ENCODE assay signal across 8 cellular contexts in genomic region chr12:95790912-95791849, GRCh38. TPM values are rescaled to one million over a fixed set of nuclear protein-coding genes. Genes with fewer than 3 reads are reported as not detected.
DNase-seq lines count a peak whose midpoint lies in the region; ATAC-seq, FAIRE-seq and TF ChIP-seq lines count a peak whose summit lies in the region.

No MANE protein-coding gene starts in this region.

- peaks cover 86% of the 10 kb centered on the region for H3K27me3 ChIP-seq in DOHH2 (ENCODE audit: control insufficient read depth, low read length)
- no peaks in the 10 kb centered on the region for H3K27me3 ChIP-seq in MG63
- H3K27me3 ChIP-seq in left ventricle myocardium inferior (ENCODE audit: low read depth): no peaks in the 10 kb centered on the region

- no peak overlapping the region for H3K4me3 ChIP-seq in DOHH2 (ENCODE audit: low read length)
- peak overlapping the region; percentile 66 for H3K4me3 ChIP-seq in MG63
- H3K4me3 ChIP-seq in left ventricle myocardium inferior: peak overlapping the region; percentile 93

- H3K4me1 ChIP-seq in DOHH2 (ENCODE audit: control insufficient read depth, low read length): no peaks in the 10 kb centered on the region
- peaks cover 55% of the 10 kb centered on the region for H3K4me1 ChIP-seq in left ventricle myocardium inferior

- H3K9me3 Mint-ChIP-seq in activated naive CD4-positive, alpha-beta T cell treated with anti-CD3 and anti-CD28 coated beads, Interleukin-2, amount 50 U/mL, for 72 hours: no peaks in the 10 kb centered on the region

- H3K27ac ChIP-seq in DOHH2 (ENCODE audit: low read depth, low read length) (no peak overlapping the region), left ventricle myocardium inferior (replicated peaks) (peak overlapping the region; percentile 95)

- no peaks in the 10 kb centered on the region for H3K9me3 ChIP-seq in DOHH2 (ENCODE audit: control insufficient read depth, insufficient read depth, low read length)
- no peaks in the 10 kb centered on the region for H3K9me3 ChIP-seq in MG63
- no peaks in the 10 kb centered on the region for H3K9me3 ChIP-seq in left ventricle myocardium inferior (replicated peaks)

- H3K79me2 ChIP-seq in DOHH2 (ENCODE audit: control insufficient read depth, low read length): no peaks in the 10 kb centered on the region

- DNase-seq in MG63 (peak; percentile 35), left ventricle myocardium inferior (no peak), renal cortical epithelial cell (ENCODE audit: low read depth) (peak; percentile 71), NCI-H2081 (lab: John Stamatoyannopoulos, UW) (no peak), SKM-1 treated with dmso at 0.1 percent for 144 hours (lab: John Stamatoyannopoulos, UW; ENCODE audit: unreplicated experiment) (no peak), H54 (ENCODE audit: insufficient read length, low spot score) (no peak)
- peak in 1 of 2 donors; percentile 8 for DNase-seq in activated naive CD4-positive, alpha-beta T cell treated with anti-CD3 and anti-CD28 coated beads, Interleukin-2, amount 50 U/mL, for 72 hours (ENCODE audit: low spot score in 2 of 2)

- TF ChIP-seq CTCF in DOHH2 (IDR thresholded peaks at IDR 0.05; ENCODE audit: low read depth, low read length, poor library complexity, severe bottlenecking) (no peak), left ventricle myocardium inferior (IDR thresholded peaks at IDR 0.05; ENCODE audit: borderline replicate concordance) (no peak)

- H3K36me3 Mint-ChIP-seq in activated naive CD4-positive, alpha-beta T cell treated with anti-CD3 and anti-CD28 coated beads, Interleukin-2, amount 50 U/mL, for 72 hours: peaks cover 0 to 6% of the 10 kb centered on the region in 2 donors

- FAIRE-seq in H54 (lab: Jason Lieb, UNC): no peak

- H3K36me3 ChIP-seq in DOHH2 (ENCODE audit: control insufficient read depth, low read length): no peaks in the 10 kb centered on the region
- H3K36me3 ChIP-seq in MG63: peaks cover 14% of the 10 kb centered on the region
- H3K36me3 ChIP-seq in left ventricle myocardium inferior: peaks cover 9% of the 10 kb centered on the region

- peak overlapping the region; percentile 43; the same call in 1 of the 2 replicates for H3K4me2 ChIP-seq in DOHH2 (ENCODE audit: low read length)

- H3K9me2 ChIP-seq in DOHH2 (replicated peaks; ENCODE audit: control insufficient read depth, low read length): no peaks in the 10 kb centered on the region

- no peaks in the 10 kb centered on the region for H4K20me1 ChIP-seq in DOHH2 (ENCODE audit: control insufficient read depth, insufficient read depth, low read depth, low read length)

- TF ChIP-seq POLR2A in H54 (IDR thresholded peaks at IDR 0.05; ENCODE audit: low read depth, low read length): no peak

- H3K27ac Mint-ChIP-seq in activated naive CD4-positive, alpha-beta T cell treated with anti-CD3 and anti-CD28 coated beads, Interleukin-2, amount 50 U/mL, for 72 hours: no peak overlapping the region

- intact Hi-C loops in left ventricle myocardium inferior (cut with micrococcal nuclease): no loop called here

- peak; percentile 27 to 59 for ATAC-seq in activated naive CD4-positive, alpha-beta T cell treated with anti-CD3 and anti-CD28 coated beads, Interleukin-2, amount 50 U/mL, for 72 hours

- H3F3A ChIP-seq in DOHH2 (ENCODE audit: control insufficient read depth, insufficient read depth): no peaks in the 10 kb centered on the region

RNA-seq across cellular contexts. Expression of gene NTN4, which starts 0.6 kb away (rescaled TPM):
- total RNA-seq in MG63 (2014; rRNA removed; shearing (Covaris generic); ENCODE audit: low replicate concordance): 39.1 and 43.1 TPM in 2 replicates
- not detected for total RNA-seq in activated naive CD4-positive, alpha-beta T cell treated with anti-CD3 and anti-CD28 coated beads, Interleukin-2, amount 50 U/mL, for 72 hours
- 76.8 TPM for total RNA-seq in left ventricle myocardium inferior
- total RNA-seq in renal cortical epithelial cell: 115 and 253 TPM in 2 replicates

Comparison
In these comparisons a context has a peak if more than half of its experiments do, and no peak if none do; other contexts are left out.
1. DNase-seq: peak in MG63 (single experiment) and renal cortical epithelial cell (single experiment); none in left ventricle myocardium inferior (single experiment), NCI-H2081 (0 of 2), SKM-1 treated with dmso at 0.1 percent for 144 hours (single experiment) and H54 (single experiment).
2. RNA of gene NTN4, which starts 0.6 kb away (total RNA-seq): 115 to 253 TPM in renal cortical epithelial cell, 76.8 TPM in left ventricle myocardium inferior (single experiment) and 39.1 to 43.1 TPM in MG63; not detected in activated naive CD4-positive, alpha-beta T cell treated with anti-CD3 and anti-CD28 coated beads, Interleukin-2, amount 50 U/mL, for 72 hours; every median in the first group is over 10 times any median in the second.